ENCODE assay signal across 7 cellular contexts in the genomic region with DNA sequence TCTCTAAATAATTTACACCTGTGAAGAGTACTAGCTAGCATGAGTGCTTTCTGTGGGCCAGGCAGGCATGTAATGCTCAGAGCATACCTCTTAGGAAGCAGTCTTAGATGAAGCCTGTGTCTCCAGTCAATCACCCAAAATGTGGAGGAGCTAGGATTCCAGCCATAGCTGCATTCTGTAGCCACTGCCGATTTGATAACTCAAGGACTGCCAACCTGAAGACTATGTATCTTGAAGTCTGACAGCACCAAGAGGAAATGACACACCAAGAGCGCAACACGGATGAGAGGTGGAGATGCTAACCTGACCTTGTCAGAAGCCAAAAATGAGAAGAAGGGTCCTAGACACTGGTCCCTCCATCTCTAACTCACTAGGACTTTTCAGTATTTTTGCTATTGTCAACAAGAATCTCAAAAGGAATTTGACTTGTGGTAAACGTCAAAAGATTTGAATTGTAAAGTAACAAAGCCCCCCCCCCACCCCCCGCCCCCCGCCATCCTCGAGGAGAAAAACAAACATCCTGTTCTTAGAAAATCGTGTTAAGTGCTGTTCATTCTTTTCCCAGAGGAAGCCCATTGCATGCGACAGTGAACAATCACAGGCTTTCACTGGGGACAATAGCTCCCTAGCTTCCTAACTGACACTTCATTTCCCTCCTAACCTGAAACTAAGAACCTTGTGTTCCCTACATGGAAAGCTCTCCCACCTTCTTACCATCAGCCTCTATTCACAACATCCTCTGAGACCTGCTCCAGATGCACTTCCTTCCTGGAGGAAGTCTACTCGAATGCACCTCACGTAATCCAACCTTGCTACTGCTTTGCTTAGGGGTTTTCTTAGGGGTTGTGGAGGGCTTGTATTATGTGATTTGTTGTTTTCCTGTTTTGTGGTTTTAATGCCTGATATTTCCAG. TPM values are rescaled to one million over a fixed set of nuclear protein-coding genes. Genes with fewer than 3 reads are reported as not detected.
DNase-seq lines count a peak whose midpoint lies in the region; ATAC-seq and TF ChIP-seq lines count a peak whose summit lies in the region.

No MANE protein-coding gene starts in this region.

- no peak for ATAC-seq in RWPE2 (ENCODE audit: low read depth)

- H3K4me3 Mint-ChIP-seq in HFFc6 (peak overlapping the region; percentile 66), glutamatergic neuron (ENCODE audit: unreplicated experiment) (peak overlapping the region; percentile 62)

- WGBS in smooth muscle cell (ENCODE audit: low lambda C conversion rate), result 38% methylated on average over 11 of the region's 11 CpGs

- H3K27me3 Mint-ChIP-seq in HFFc6 (ENCODE audit: insufficient read depth) (no peaks in the 10 kb centered on the region; the same call in 1 of the 2 replicates), glutamatergic neuron (ENCODE audit: unreplicated experiment) (no peaks in the 10 kb centered on the region)

- H3K4me1 Mint-ChIP-seq in HFFc6 (ENCODE audit: low read depth), result peaks cover 100% of the 10 kb centered on the region
- peaks cover 48% of the 10 kb centered on the region for H3K4me1 Mint-ChIP-seq in glutamatergic neuron (ENCODE audit: low read depth, unreplicated experiment)

- H3K9me3 ChIP-seq in RWPE2 (ENCODE audit: severe bottlenecking), result no peaks in the 10 kb centered on the region
- no peaks in the 10 kb centered on the region for H3K9me3 ChIP-seq in smooth muscle cell (replicated peaks; ENCODE audit: low read depth)

- H2AFZ ChIP-seq in smooth muscle cell (ENCODE audit: low read depth), result no peak overlapping the region

- H3K4me1 ChIP-seq in RWPE2 (ENCODE audit: insufficient read depth, poor library complexity, severe bottlenecking) (peaks cover 76% of the 10 kb centered on the region), smooth muscle cell (ENCODE audit: low read depth) (peaks cover 41% of the 10 kb centered on the region)

- H3K9ac ChIP-seq in smooth muscle cell (ENCODE audit: low read depth), result no peak overlapping the region

- H3K27ac ChIP-seq in RWPE2 (ENCODE audit: poor library complexity, severe bottlenecking), result peak overlapping the region; percentile 86
- H3K27ac ChIP-seq in smooth muscle cell (ENCODE audit: low read depth), result peak overlapping the region; percentile 59

- H3K36me3 ChIP-seq in RWPE2 (ENCODE audit: low read depth) (peaks cover 73% of the 10 kb centered on the region), smooth muscle cell (ENCODE audit: low read depth) (no peaks in the 10 kb centered on the region)

- no peaks in the 10 kb centered on the region for H3K9me3 Mint-ChIP-seq in HFFc6
- H3K9me3 Mint-ChIP-seq in glutamatergic neuron (ENCODE audit: unreplicated experiment), result peaks cover 6% of the 10 kb centered on the region

- DNase-seq in HFFc6, result no peak
- no peak for DNase-seq in RWPE2 (ENCODE audit: low spot score)
- no peak for DNase-seq in glutamatergic neuron
- DNase-seq in smooth muscle cell (lab: John Stamatoyannopoulos, UW; ENCODE audit: unreplicated experiment), result no peak
- DNase-seq in DMS 273 treated with DMSO at 0.1 percent for 48 hours (lab: John Stamatoyannopoulos, UW), result no peak
- DNase-seq in KBM-7, result no peak
- DNase-seq in DMS79 (lab: John Stamatoyannopoulos, UW), result no peak

- H3F3A ChIP-seq in smooth muscle cell (ENCODE audit: low read depth), result no peaks in the 10 kb centered on the region

- H3K27ac Mint-ChIP-seq in HFFc6 (peak overlapping the region; percentile 61), glutamatergic neuron (ENCODE audit: unreplicated experiment) (peak overlapping the region; percentile 60)

- TF ChIP-seq CTCF in HFFc6 (IDR thresholded peaks at IDR 0.05) (no peak), RWPE2 (IDR thresholded peaks at IDR 0.05; ENCODE audit: poor library complexity, severe bottlenecking) (no peak), glutamatergic neuron (IDR thresholded peaks at IDR 0.05; ENCODE audit: partially characterized antibody, unreplicated experiment) (no peak), smooth muscle cell (IDR thresholded peaks at IDR 0.05; ENCODE audit: borderline replicate concordance, insufficient read depth, poor library complexity, severe bottlenecking) (no peak)

- peaks cover 87% of the 10 kb centered on the region for H3K79me2 ChIP-seq in smooth muscle cell (ENCODE audit: low read depth)

- in situ Hi-C loops in KBM-7 (cut with MboI; ENCODE audit: low pct_unique_long_range_greater_than_20kb, low sequenced_read_pairs), result no loop called here

- no peak overlapping the region for H3K4me3 ChIP-seq in RWPE2 (ENCODE audit: severe bottlenecking)
- H3K4me3 ChIP-seq in smooth muscle cell, result no peak overlapping the region

- H3K27me3 ChIP-seq in RWPE2 (ENCODE audit: insufficient read depth, poor library complexity, severe bottlenecking) (no peaks in the 10 kb centered on the region), smooth muscle cell (ENCODE audit: low read depth) (no peaks in the 10 kb centered on the region)

- H3K36me3 Mint-ChIP-seq in HFFc6 (ENCODE audit: low read depth), result peaks cover 77% of the 10 kb centered on the region
- no peaks in the 10 kb centered on the region for H3K36me3 Mint-ChIP-seq in glutamatergic neuron (ENCODE audit: unreplicated experiment)

- peak overlapping the region; percentile 69 for H3K4me2 ChIP-seq in smooth muscle cell

- peaks cover 81% of the 10 kb centered on the region for H4K20me1 ChIP-seq in smooth muscle cell (ENCODE audit: low read depth)

RNA-seq across cellular contexts. Expression of a gene that starts 14.7 kb away (rescaled TPM):
- 100 to 1,000 TPM; 159 to 248 (median 201) TPM for total RNA-seq in HFFc6 (2021; fragmentation: NEBNext Ultra II Directional; extraction: Animal tissue kit (Norgen Biotek cat#: 25700))
- total RNA-seq in glutamatergic neuron (ENCODE audit: unreplicated experiment) (32.9 TPM), smooth muscle cell (45.0 and 51.1 TPM in 2 replicates)
- 40.0 and 71.3 TPM in 2 replicates for polyA plus RNA-seq in smooth muscle cell
